Comparison of ENCODE assay signal across 1 cellular context in genomic region chr6:15363523-15364400, GRCh38.
TF ChIP-seq lines count a peak whose summit lies in the region.

No MANE protein-coding gene starts in this region.

TF ChIP-seq in HEK293, 187 proteins besides CTCF, POLR2A, EP300 and RAD21 (continued from another document):
- TF ChIP-seq ZNF518A (tag by site-specific recombination; conservative IDR thresholded peaks at IDR 0.05; ENCODE audit: low read depth) (no peak), ZIC2 (tag by site-specific recombination; IDR thresholded peaks at IDR 0.05) (peak; percentile 79), GLIS1 (tag by site-specific recombination; IDR thresholded peaks at IDR 0.05) (peak; percentile 84), SCRT1 (tag by site-specific recombination; IDR thresholded peaks at IDR 0.05; ENCODE audit: borderline replicate concordance) (0 out of 2 replicates have a peak, but pooled peaks have one; percentile 34), REPIN1 (tag by site-specific recombination; IDR thresholded peaks at IDR 0.05; ENCODE audit: low read depth) (no peak), SCRT2 (tag by site-specific recombination; IDR thresholded peaks at IDR 0.05) (peak; percentile 56), GFI1B (tag by site-specific recombination; IDR thresholded peaks at IDR 0.05) (0 out of 2 replicates have a peak, but pooled peaks have one; percentile 9)
